Comparison of ENCODE assay signal across 10 cellular contexts in the genomic region with DNA sequence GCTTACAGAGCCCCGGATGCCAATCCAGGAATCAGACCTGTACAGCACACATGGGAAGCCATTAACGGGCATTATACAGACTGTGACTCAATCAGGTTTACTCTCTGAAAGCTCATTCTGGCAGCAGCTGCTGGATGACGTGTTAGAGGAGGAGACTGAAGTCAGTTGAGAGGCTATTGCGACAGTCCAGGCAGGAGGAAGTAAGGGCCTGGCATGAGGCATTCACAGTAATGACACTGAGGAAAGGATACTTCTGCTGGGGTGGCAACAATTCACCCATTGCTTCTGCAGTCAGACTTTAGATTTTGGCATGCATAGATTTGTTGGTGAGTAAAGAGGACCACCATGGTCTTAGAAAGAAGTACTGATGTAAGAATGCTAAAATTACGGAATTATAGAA.
DNase-seq lines count a peak whose midpoint lies in the region; ATAC-seq and TF ChIP-seq lines count a peak whose summit lies in the region.
"Had no signal": no experiment of that assay in that cellular context is flagged by ENCODE, and none has a peak within 500 bp of the region (broad histone marks: within the 10 kb centered on the region; RNA-seq: fewer than 3 reads in every experiment).

No MANE protein-coding gene starts in this region.

- H3K27ac ChIP-seq in transverse colon: no peak overlapping the region

- in situ Hi-C loops in transverse colon (cut with MboI; ENCODE audit: low pct_ligation_motif_present in 1 of 4, low pct_unique_long_range_greater_than_20kb in 1 of 4, low sequenced_read_pairs in 3 of 4): no loop called here

- no peak overlapping the region for H3K4me3 ChIP-seq in transverse colon

- DNase-seq in NCI-H2171 treated with DMSO at 0.1 percent for 48 hours (lab: John Stamatoyannopoulos, UW) (peak; percentile 17), NCI-H2171 (lab: John Stamatoyannopoulos, UW) (no peak), RPMI8226 (peak; percentile 78), Right ventricle myocardium superior (peak; percentile 67), transverse colon (peak; percentile 27), omental fat pad (ENCODE audit: low spot score) (no peak), GM10266 (ENCODE audit: extremely low spot score) (no peak)
- no peak for DNase-seq in central memory CD4-positive, alpha-beta T cell
- DNase-seq: ACHN had no signal

- TF ChIP-seq CTCF in transverse colon (IDR thresholded peaks at IDR 0.05) (no peak), omental fat pad (IDR thresholded peaks at IDR 0.05) (no peak), GM10266 (IDR thresholded peaks at IDR 0.05; ENCODE audit: control insufficient read depth, insufficient read depth, low read depth, missing control alignments) (no peak)

- H3K27me3 ChIP-seq in transverse colon: no peaks in the 10 kb centered on the region

- intact Hi-C loops in Right ventricle myocardium superior (cut with DNase I) (no loop called here), transverse colon (cut with DNase I; ENCODE audit: low total_unique reads) (no loop called here)

- no peak for TF ChIP-seq EP300 in transverse colon (IDR thresholded peaks at IDR 0.05; ENCODE audit: low read depth)

- no peaks in the 10 kb centered on the region for H3K9me3 ChIP-seq in transverse colon

- 54 to 68% methylated on average over 5 of the region's 5 CpGs for WGBS in transverse colon (ENCODE audit: low coverage in 1 of 2), 2 donors

- no peaks in the 10 kb centered on the region for H3K36me3 ChIP-seq in transverse colon

- no peaks in the 10 kb centered on the region for H3K4me1 ChIP-seq in transverse colon

- peak; percentile 85 for ATAC-seq in Right ventricle myocardium superior (ENCODE audit: poor library complexity)
- ATAC-seq in omental fat pad (ENCODE audit: low FRiP score): no peak
- ATAC-seq: WTC11 had no signal

- no peak for TF ChIP-seq POLR2A in transverse colon (IDR thresholded peaks at IDR 0.05)

Comparison
In these comparisons a context has a peak if more than half of its experiments do, and no peak if none do; other contexts are left out.
1. DNase-seq: peak in NCI-H2171 treated with DMSO at 0.1 percent for 48 hours (single experiment), RPMI8226 (single experiment), Right ventricle myocardium superior (single experiment) and transverse colon (single experiment); none in NCI-H2171 (single experiment), omental fat pad (single experiment), GM10266 (single experiment) and central memory CD4-positive, alpha-beta T cell (single experiment).